8 cellular contexts compared by ENCODE assay signal in genomic region chr10:124417846-124418725, GRCh38. TPM values are rescaled to one million over a fixed set of nuclear protein-coding genes. Genes with fewer than 3 reads are reported as not detected.
DNase-seq lines count a peak whose midpoint lies in the region; ATAC-seq, FAIRE-seq and TF ChIP-seq lines count a peak whose summit lies in the region.

No MANE protein-coding gene starts in this region.

- ATAC-seq in HG02642 (IDR thresholded peaks at IDR 0.05; ENCODE audit: poor library complexity, unreplicated experiment) (peak; percentile 34), lung (ENCODE audit: insufficient read depth, low FRiP score) (peak; percentile 36)
- peak; percentile 35 for ATAC-seq in activated CD8-positive, alpha-beta T cell treated with anti-CD3 and anti-CD28 coated beads for 36 hours

- no peaks in the 10 kb centered on the region for H3K27me3 ChIP-seq in lung (ENCODE audit: control insufficient read depth, insufficient read depth)

- CTCF ChIA-PET in activated CD8-positive, alpha-beta T cell treated with anti-CD3 and anti-CD28 coated beads for 36 hours (lab: Charles Lee) = interaction anchor here (1.0 to 1.4 kb wide), 5 partner anchors 9 to 31 kb away, joined by 3 to 6 read pairs (median 3); no protein-coding TSS in a partner anchor

- WGBS in lung, 2 donors = 8 to 13% methylated on average over 46 to 66 of the region's 66 CpGs

- peak overlapping the region; percentile 81 for H3K4me3 Mint-ChIP-seq in activated CD8-positive, alpha-beta T cell treated with anti-CD3 and anti-CD28 coated beads for 36 hours

- H3K36me3 ChIP-seq in lung (ENCODE audit: control insufficient read depth in 2 of 2, insufficient read depth in 2 of 2, low read length in 2 of 2) = no peaks in the 10 kb centered on the region

- POLR2A ChIA-PET in activated CD8-positive, alpha-beta T cell treated with anti-CD3 and anti-CD28 coated beads for 36 hours (lab: Charles Lee) = interaction anchor here (1.0 to 2.5 kb wide), 2 partner anchors 15 to 43 kb away, joined by 4 to 10 read pairs; partner anchors contain the start of gene LHPP

- peaks cover 16% of the 10 kb centered on the region for H3K4me1 Mint-ChIP-seq in activated CD8-positive, alpha-beta T cell treated with anti-CD3 and anti-CD28 coated beads for 36 hours (ENCODE audit: low read depth)

- H3K27ac Mint-ChIP-seq in activated CD8-positive, alpha-beta T cell treated with anti-CD3 and anti-CD28 coated beads for 36 hours = peak overlapping the region; percentile 42

- no peak for TF ChIP-seq CTCF in activated CD8-positive, alpha-beta T cell treated with anti-CD3 and anti-CD28 coated beads for 36 hours (IDR thresholded peaks at IDR 0.05)
- no peak for TF ChIP-seq CTCF in lung (IDR thresholded peaks at IDR 0.05; ENCODE audit: control extremely low read depth, extremely low read depth)

- intact Hi-C loops in activated CD8-positive, alpha-beta T cell treated with anti-CD3 and anti-CD28 coated beads for 36 hours (cut with micrococcal nuclease) = no loop called here

- no peaks in the 10 kb centered on the region for H3K9me3 ChIP-seq in lung (ENCODE audit: control insufficient read depth in 2 of 2, insufficient read depth in 1 of 2, low read length in 1 of 2)

- peaks cover 2% of the 10 kb centered on the region for H3K27me3 Mint-ChIP-seq in activated CD8-positive, alpha-beta T cell treated with anti-CD3 and anti-CD28 coated beads for 36 hours

- TF ChIP-seq POLR2A in GM12891 (IDR thresholded peaks at IDR 0.05; ENCODE audit: low read depth, low read length) = no peak

- peaks cover 4 to 8% of the 10 kb centered on the region in 2 donors for H3K4me1 ChIP-seq in lung (ENCODE audit: control insufficient read depth in 2 of 2, insufficient read depth in 2 of 2, low read length in 2 of 2)

- FAIRE-seq in GM12891 (lab: Jason Lieb, UNC) = no peak

- peak overlapping the region; percentile 84 for H3K4me3 ChIP-seq in lung

- H3K36me3 Mint-ChIP-seq in activated CD8-positive, alpha-beta T cell treated with anti-CD3 and anti-CD28 coated beads for 36 hours (ENCODE audit: low read depth) = no peaks in the 10 kb centered on the region

- peak; percentile 39 for DNase-seq in GM12891 (ENCODE audit: insufficient read length, low spot score)
- peak; percentile 38 for DNase-seq in NCI-H146 treated with DMSO at 0.1 percent for 48 hours (lab: John Stamatoyannopoulos, UW; ENCODE audit: unreplicated experiment)
- DNase-seq in activated CD8-positive, alpha-beta T cell treated with anti-CD3 and anti-CD28 coated beads for 36 hours = peak; percentile 61
- DNase-seq in effector CD8-positive, alpha-beta T cell (lab: John Stamatoyannopoulos, UW) = peak; percentile 26
- peak; percentile 45 for DNase-seq in lung (ENCODE audit: low spot score)
- DNase-seq in stimulated activated CD4-positive, alpha-beta T cell treated with anti-CD3 and anti-CD28 coated beads, Interleukin-4, amount 100 ng/mL, for 4 hours = peak; percentile 25 to 37
- no peak for DNase-seq in COR-L47 (lab: John Stamatoyannopoulos, UW)

- no peaks in the 10 kb centered on the region for H3K9me3 Mint-ChIP-seq in activated CD8-positive, alpha-beta T cell treated with anti-CD3 and anti-CD28 coated beads for 36 hours

- H3K27ac ChIP-seq in lung (ENCODE audit: low read depth in 1 of 2, low read length in 1 of 2) = peak overlapping the region; percentile 79 to 90

TF ChIP-seq in GM12891, 5 proteins besides CTCF, POLR2A, EP300 and RAD21:
- TF ChIP-seq POLR2AphosphoS5 (IDR thresholded peaks at IDR 0.05; ENCODE audit: low read depth, low read length) = no peak
- no peak for TF ChIP-seq TAF1 (IDR thresholded peaks at IDR 0.05; ENCODE audit: low read depth, low read length)
- TF ChIP-seq PAX5 (IDR thresholded peaks at IDR 0.05; ENCODE audit: insufficient read depth, low read length, severe bottlenecking) = no peak
- TF ChIP-seq POU2F2 (IDR thresholded peaks at IDR 0.05; ENCODE audit: low read depth, low read length) = no peak
- TF ChIP-seq SPI1 (IDR thresholded peaks at IDR 0.05; ENCODE audit: low read depth, low read length) = no peak

RNA-seq across cellular contexts. Expression of gene OAT, which starts 0.6 kb away (rescaled TPM):
- 5.1 TPM for polyA plus RNA-seq in GM12891 (2012; ENCODE audit: low read depth, missing spikeins)
- total RNA-seq in activated CD8-positive, alpha-beta T cell treated with anti-CD3 and anti-CD28 coated beads for 36 hours = 10 to 100 TPM; 40.2 to 44.3 TPM
- total RNA-seq in lung = 10 to 100 TPM; 50.2 to 75.3 TPM
- 10 to 100 TPM; 26.2 to 57.1 TPM for polyA plus RNA-seq in lung

RNA-seq across cellular contexts. Expression of gene NKX1-2, which starts 31.7 kb away (rescaled TPM):
- polyA plus RNA-seq in GM12891 (2012; ENCODE audit: low read depth, missing spikeins) = not detected
- total RNA-seq in activated CD8-positive, alpha-beta T cell treated with anti-CD3 and anti-CD28 coated beads for 36 hours = not detected
- total RNA-seq in lung = under 1 TPM in 1 of 2 donors, not detected in 1; 0.06 TPM
- polyA plus RNA-seq in lung = under 1 TPM in 1 of 2 donors, not detected in 1; 0.02 TPM

RNA-seq across cellular contexts. Expression of gene LHPP, which starts 43.5 kb away (rescaled TPM):
- polyA plus RNA-seq in GM12891 (2012; ENCODE audit: low read depth, missing spikeins) = 9.8 TPM
- total RNA-seq in activated CD8-positive, alpha-beta T cell treated with anti-CD3 and anti-CD28 coated beads for 36 hours = 10 to 100 TPM; 11.1 to 15.1 TPM
- total RNA-seq in lung = 10 to 100 TPM in 1 of 2 donors, 1 to 10 TPM in 1; 7.1 to 17.8 TPM
- polyA plus RNA-seq in lung = 10 to 100 TPM; 11.9 to 18.6 TPM
